Comparison of ENCODE assay signal across 13 cellular contexts in the genomic region with DNA sequence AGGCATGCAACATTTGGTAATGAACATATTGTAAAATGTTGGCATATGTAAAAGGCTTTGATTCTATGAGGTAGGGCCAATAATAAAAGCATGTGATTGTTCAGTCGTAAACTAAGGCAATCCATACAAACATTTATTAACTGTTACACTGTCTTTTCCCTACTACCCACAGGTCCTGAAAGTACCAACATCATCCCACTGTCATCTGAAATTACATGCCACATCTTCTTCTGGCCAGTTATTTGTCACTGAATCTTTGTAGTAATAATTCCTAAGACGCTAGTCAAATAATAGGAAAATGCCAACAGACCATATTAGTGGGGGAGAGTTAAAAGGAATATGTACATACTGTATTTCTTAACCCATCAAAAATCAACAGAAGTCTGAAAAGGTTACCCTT.
"Had no signal": no experiment of that assay in that cellular context is flagged by ENCODE, and none has a peak within 500 bp of the region (broad histone marks: within the 10 kb centered on the region; RNA-seq: fewer than 3 reads in every experiment).

No MANE protein-coding gene starts in this region.

- H3K4me3 ChIP-seq: left lung, right atrium auricular region, SJSA1, transverse colon had no signal

- H3K9me3 Mint-ChIP-seq: activated naive CD4-positive, alpha-beta T cell treated with anti-CD3 and anti-CD28 coated beads for 36 hours had no signal

- H3K27me3 ChIP-seq: left lung, neutrophil, right atrium auricular region, SJSA1, transverse colon had no signal

- H3K4me3 Mint-ChIP-seq: activated CD4-positive, alpha-beta T cell treated with anti-CD3 and anti-CD28 coated beads for 36 hours; activated naive CD4-positive, alpha-beta T cell treated with anti-CD3 and anti-CD28 coated beads for 36 hours had no signal

- H3K27ac Mint-ChIP-seq: activated CD4-positive, alpha-beta T cell treated with anti-CD3 and anti-CD28 coated beads for 36 hours; activated naive CD4-positive, alpha-beta T cell treated with anti-CD3 and anti-CD28 coated beads for 36 hours had no signal

- H3K36me3 ChIP-seq: left lung, neutrophil, right atrium auricular region, SJSA1, transverse colon had no signal

- DNase-seq: activated CD4-positive, alpha-beta T cell treated with anti-CD3 and anti-CD28 coated beads for 36 hours; activated CD8-positive, alpha-beta memory T cell treated with anti-CD3 and anti-CD28 coated beads for 24 hours; activated naive CD4-positive, alpha-beta T cell treated with anti-CD3 and anti-CD28 coated beads for 36 hours; cortex of kidney; glutamatergic neuron; left lung; small intestine; transverse colon had no signal

- H3K27ac ChIP-seq: left lung, neutrophil, right atrium auricular region, SJSA1, transverse colon, VCaP had no signal

- ATAC-seq: activated CD4-positive, alpha-beta T cell treated with anti-CD3 and anti-CD28 coated beads for 36 hours; esophagus mucosa; left lung had no signal

- FAIRE-seq: small intestine had no signal

- H3K27me3 Mint-ChIP-seq: activated CD4-positive, alpha-beta T cell treated with anti-CD3 and anti-CD28 coated beads for 36 hours had no signal

- H3K9me3 ChIP-seq: left lung, neutrophil, right atrium auricular region, SJSA1, transverse colon had no signal
